In the genomic region with DNA sequence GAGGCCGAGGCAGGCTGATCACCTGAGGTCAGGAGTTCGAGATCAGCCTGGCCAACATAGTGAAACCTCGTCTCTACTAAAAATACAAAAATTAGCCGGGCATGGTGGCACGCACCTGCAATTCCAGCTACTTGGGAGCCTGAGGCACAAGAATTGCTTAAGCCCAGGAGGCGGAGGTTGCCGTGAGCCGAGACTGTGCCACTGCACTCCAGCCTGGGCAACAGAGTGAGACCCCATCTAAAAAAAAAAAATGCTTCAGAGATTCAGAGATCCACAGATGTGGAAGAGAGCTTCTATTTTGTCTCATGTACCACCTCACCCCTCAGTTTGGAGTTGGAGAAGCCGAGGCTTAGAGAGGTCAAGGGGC, we compare ENCODE assay signal across 7 cellular contexts. TPM values are rescaled to one million over a fixed set of nuclear protein-coding genes. Genes with fewer than 3 reads are reported as not detected.
DNase-seq lines count a peak whose midpoint lies in the region; ATAC-seq, FAIRE-seq and TF ChIP-seq lines count a peak whose summit lies in the region.
"Not testable (repeated sequence)": the region's sequence is repeated elsewhere in the genome, so short reads cannot be mapped to it uniquely, and the experiment has no call there.
"Had no signal": no experiment of that assay in that cellular context is flagged by ENCODE, and none has a peak within 500 bp of the region (broad histone marks: within the 10 kb centered on the region; RNA-seq: fewer than 3 reads in every experiment).

No MANE protein-coding gene starts in this region.

- H3K4me1 Mint-ChIP-seq in activated CD8-positive, alpha-beta T cell treated with anti-CD3 and anti-CD28 coated beads for 36 hours (ENCODE audit: low read depth), result peaks cover 48% of the 10 kb centered on the region

- not testable (repeated sequence) for FAIRE-seq in HepG2 (lab: Jason Lieb, UNC)

- H3K9me3 ChIP-seq in HepG2 (ENCODE audit: low read length), result not testable (repeated sequence)

- WGBS in HepG2 (ENCODE audit: low lambda C conversion rate), result 39% methylated on average over 2 of the region's 9 CpGs

- not testable (repeated sequence) for H3K27ac ChIP-seq in ACC112 (ENCODE audit: low read depth, low read length); HepG2 (ENCODE audit: extremely low read length, insufficient read depth, low read length)
- H3K27ac ChIP-seq in cingulate gyrus (ENCODE audit: low read depth, low read length), result peak overlapping the region; percentile 75

- not testable (repeated sequence) for H2AFZ ChIP-seq in ACC112 (ENCODE audit: low read length, unreplicated experiment)
- H2AFZ ChIP-seq in HepG2 (ENCODE audit: low read length), result peak overlapping the region; percentile 84

- H3K9me3 Mint-ChIP-seq in activated CD8-positive, alpha-beta T cell treated with anti-CD3 and anti-CD28 coated beads for 36 hours, result not testable (repeated sequence)

- peaks cover 19% of the 10 kb centered on the region for H3K36me3 Mint-ChIP-seq in activated CD8-positive, alpha-beta T cell treated with anti-CD3 and anti-CD28 coated beads for 36 hours (ENCODE audit: low read depth)

- DNase-seq in Jurkat, Clone E6-1 (ENCODE audit: low read depth, low spot score); HepG2 (ENCODE audit: low spot score); skeletal muscle cell (ENCODE audit: low read depth): not testable (repeated sequence)
- DNase-seq in activated CD8-positive, alpha-beta T cell treated with anti-CD3 and anti-CD28 coated beads for 36 hours, result peak; percentile 48

- not testable (repeated sequence) for H3K36me3 ChIP-seq in ACC112 (ENCODE audit: insufficient read depth, low read length); HepG2 (replicated peaks in 1 of 2; ENCODE audit: control insufficient read depth in 1 of 2, insufficient read depth in 2 of 2, low read length in 2 of 2)

- ATAC-seq in activated CD8-positive, alpha-beta T cell treated with anti-CD3 and anti-CD28 coated beads for 36 hours; HepG2: not testable (repeated sequence)

- not testable (repeated sequence) for TF ChIP-seq CTCF in activated CD8-positive, alpha-beta T cell treated with anti-CD3 and anti-CD28 coated beads for 36 hours (IDR thresholded peaks at IDR 0.05); HepG2 (CRISPR knock-in tag; IDR thresholded peaks at IDR 0.05)

- not testable (repeated sequence) for TF ChIP-seq EP300 in HepG2 (IDR thresholded peaks at IDR 0.05; ENCODE audit: low read depth in 2 of 2, low read length in 2 of 2); HepG2 (CRISPR knock-in tag; IDR thresholded peaks at IDR 0.05; ENCODE audit: borderline replicate concordance)

- peak overlapping the region; percentile 92 for H3K27ac Mint-ChIP-seq in activated CD8-positive, alpha-beta T cell treated with anti-CD3 and anti-CD28 coated beads for 36 hours

- not testable (repeated sequence) for TF ChIP-seq RAD21 in HepG2 (CRISPR knock-in tag; IDR thresholded peaks at IDR 0.05)

- not testable (repeated sequence) for H3K79me2 ChIP-seq in ACC112 (ENCODE audit: control insufficient read depth, insufficient read depth, low read length, unreplicated experiment); HepG2 (ENCODE audit: insufficient read depth, low read length)

- H3K4me3 ChIP-seq in ACC112 (ENCODE audit: low read depth, low read length), result peak overlapping the region; percentile 87
- H3K4me3 ChIP-seq in Jurkat, Clone E6-1 (ENCODE audit: low read length), result peak overlapping the region; percentile 62
- H3K4me3 ChIP-seq in HepG2 (replicated peaks in 1 of 3; ENCODE audit: insufficient read depth in 1 of 3, low read depth in 2 of 3, low read length in 3 of 3), result peak overlapping the region; percentile 78 to 99 (median 78)
- peak overlapping the region; percentile 68 for H3K4me3 ChIP-seq in skeletal muscle cell (ENCODE audit: low read depth, low read length)

- peak overlapping the region; percentile 89 for H3K4me3 Mint-ChIP-seq in activated CD8-positive, alpha-beta T cell treated with anti-CD3 and anti-CD28 coated beads for 36 hours

- intact Hi-C loops in activated CD8-positive, alpha-beta T cell treated with anti-CD3 and anti-CD28 coated beads for 36 hours (cut with micrococcal nuclease); HepG2 (cut with micrococcal nuclease; ENCODE audit: unreplicated experiment): not testable (repeated sequence)

- H3K27me3 Mint-ChIP-seq in activated CD8-positive, alpha-beta T cell treated with anti-CD3 and anti-CD28 coated beads for 36 hours, result not testable (repeated sequence)

- not testable (repeated sequence) for H3K27me3 ChIP-seq in ACC112 (ENCODE audit: insufficient read depth, low read length); HepG2 (ENCODE audit: control insufficient read depth in 1 of 2, insufficient read depth in 2 of 2, low read length in 2 of 2)

- TF ChIP-seq POLR2A in HepG2 (IDR thresholded peaks at IDR 0.05; ENCODE audit: insufficient read depth in 1 of 2, low read depth in 2 of 2, low read length in 2 of 2), result not testable (repeated sequence)

- CTCF ChIA-PET in activated CD8-positive, alpha-beta T cell treated with anti-CD3 and anti-CD28 coated beads for 36 hours (lab: Charles Lee), result interaction anchor here (0.7 to 5.3 kb wide), 16 partner anchors 10 to 248 kb away, joined by 3 to 33 read pairs (median 6); partner anchors contain the start of genes ALDH16A1, PIH1D1 and RCN3
- CTCF ChIA-PET in HepG2 (lab: Yijun Ruan, JAX; ENCODE audit: low intra/inter-chr PET ratio, low total read pairs), result interaction anchor here (1.7 to 2.1 kb wide), 2 partner anchors 73 to 97 kb away, joined by 9 to 12 read pairs; no protein-coding TSS in a partner anchor

- POLR2A ChIA-PET in activated CD8-positive, alpha-beta T cell treated with anti-CD3 and anti-CD28 coated beads for 36 hours (lab: Charles Lee), result interaction anchor here (0.7 to 6.3 kb wide), 9 partner anchors 11 to 84 kb away, joined by 3 to 63 read pairs (median 5); partner anchors contain the start of genes ALDH16A1, PIH1D1 and RPL13A
- POLR2A ChIA-PET in HepG2 (lab: Yijun Ruan, JAX), result interaction anchor here (1.4 to 2.2 kb wide), 3 partner anchors 20 to 22 kb away, joined by 7 to 12 read pairs (median 8); partner anchors contain the start of genes ALDH16A1 and PIH1D1

- H4K20me1 ChIP-seq in HepG2 (ENCODE audit: insufficient read depth, low read length), result not testable (repeated sequence)

- H3K4me2 ChIP-seq in HepG2 (ENCODE audit: low read depth, low read length), result peak overlapping the region; percentile 99

- not testable (repeated sequence) for BruUV-seq in HepG2 (replicated peaks; lab: Mats Ljungman, UMichigan)

- H3K9ac ChIP-seq in HepG2 (ENCODE audit: insufficient read depth, low read depth, low read length), result peak overlapping the region; percentile 63

- not testable (repeated sequence) for H3K4me1 ChIP-seq in ACC112 (ENCODE audit: control insufficient read depth, insufficient read depth, low read length, unreplicated experiment)
- peaks cover 34% of the 10 kb centered on the region for H3K4me1 ChIP-seq in HepG2 (ENCODE audit: insufficient read depth, low read length)

- in situ Hi-C loops in HepG2 (cut with HindIII; ENCODE audit: extremely low pct_ligation_motif_present, low pct_unique_long_range_greater_than_20kb), result not testable (repeated sequence)

RNA-seq across cellular contexts. Expression of gene FLT3LG, which starts 0.5 kb away (rescaled TPM):
- 14.7 TPM for polyA plus RNA-seq in Jurkat, Clone E6-1 (2012; ENCODE audit: insufficient read depth, insufficient read length)
- 10 to 100 TPM; 57.7 to 61.2 TPM for total RNA-seq in activated CD8-positive, alpha-beta T cell treated with anti-CD3 and anti-CD28 coated beads for 36 hours
- total RNA-seq in HepG2 (2016; rRNA removed; fragmentation: Illumina TruSeq; extraction: Trizol), result 0.58 and 1.5 TPM in 2 replicates
- 2.3 and 2.9 TPM in 2 replicates for total RNA-seq in HepG2 (2016; cell fraction: cytosol; rRNA removed; fragmentation: Illumina TruSeq; extraction: Trizol; ENCODE audit: low read depth)
- total RNA-seq in HepG2 (2016; cell fraction: insoluble cytoplasmic fraction; rRNA removed; fragmentation: Illumina TruSeq; extraction: Trizol), result 0.67 and 1.4 TPM in 2 replicates
- 2.2 and 2.3 TPM in 2 replicates for total RNA-seq in HepG2 (2016; cell fraction: membrane; rRNA removed; fragmentation: Illumina TruSeq; extraction: Trizol)
- total RNA-seq in HepG2 (2016; cell fraction: nucleus; rRNA removed; fragmentation: Illumina TruSeq; extraction: Trizol), result 1.3 and 2.9 TPM in 2 replicates
- 2.6 and 3.0 TPM in 2 replicates for polyA plus RNA-seq in HepG2 (2011; rRNA removed)
- polyA plus RNA-seq in HepG2 (2011; cell fraction: cytosol; rRNA removed), result 1.1 and 1.7 TPM in 2 replicates
- polyA plus RNA-seq in HepG2 (2011; cell fraction: nucleus; rRNA removed), result 5.2 and 6.9 TPM in 2 replicates
- 2.0 and 4.6 TPM in 2 replicates for polyA plus RNA-seq in HepG2 (2012)
- polyA plus RNA-seq in HepG2 (2016; cell fraction: cytosol; fragmentation: Illumina TruSeq; extraction: Trizol; ENCODE audit: low read depth), result 4.2 and 4.4 TPM in 2 replicates
- 2.3 and 2.4 TPM in 2 replicates for polyA plus RNA-seq in HepG2 (2016; cell fraction: insoluble cytoplasmic fraction; fragmentation: Illumina TruSeq; extraction: Trizol; ENCODE audit: low read depth)
- polyA plus RNA-seq in HepG2 (2016; cell fraction: membrane; fragmentation: Illumina TruSeq; extraction: Trizol; ENCODE audit: low read depth), result 2.5 and 3.6 TPM in 2 replicates
- 7.4 and 8.8 TPM in 2 replicates for polyA plus RNA-seq in HepG2 (2016; cell fraction: nucleus; fragmentation: Illumina TruSeq; extraction: Trizol; ENCODE audit: insufficient read depth, low read depth)
- polyA minus RNA-seq in HepG2 (2011; rRNA and poly(A)+ RNA removed; ENCODE audit: low replicate concordance), result 1.2 and 1.7 TPM in 2 replicates
- polyA minus RNA-seq in HepG2 (2011; cell fraction: cytosol; rRNA and poly(A)+ RNA removed), result 0.79 and 2.5 TPM in 2 replicates
- 0.90 and 1.1 TPM in 2 replicates for polyA minus RNA-seq in HepG2 (2011; cell fraction: nucleus; rRNA and poly(A)+ RNA removed)
- total RNA-seq: G401 had no signal

RNA-seq across cellular contexts. Expression of gene RPL13A, which starts 13.9 kb away (rescaled TPM):
- polyA plus RNA-seq in Jurkat, Clone E6-1 (2012; ENCODE audit: insufficient read depth, insufficient read length), result 3,715 TPM
- total RNA-seq in activated CD8-positive, alpha-beta T cell treated with anti-CD3 and anti-CD28 coated beads for 36 hours, result 1,000 to 10,000 TPM; 4,285 to 4,329 TPM
- 2,601 and 3,137 TPM in 2 replicates for total RNA-seq in HepG2 (2016; rRNA removed; fragmentation: Illumina TruSeq; extraction: Trizol)
- total RNA-seq in HepG2 (2016; cell fraction: cytosol; rRNA removed; fragmentation: Illumina TruSeq; extraction: Trizol; ENCODE audit: low read depth), result 4,258 and 4,636 TPM in 2 replicates
- 2,656 and 3,295 TPM in 2 replicates for total RNA-seq in HepG2 (2016; cell fraction: insoluble cytoplasmic fraction; rRNA removed; fragmentation: Illumina TruSeq; extraction: Trizol)
- 7,013 and 7,095 TPM in 2 replicates for total RNA-seq in HepG2 (2016; cell fraction: membrane; rRNA removed; fragmentation: Illumina TruSeq; extraction: Trizol)
- 1,096 and 1,183 TPM in 2 replicates for total RNA-seq in HepG2 (2016; cell fraction: nucleus; rRNA removed; fragmentation: Illumina TruSeq; extraction: Trizol)
- 3,407 and 3,954 TPM in 2 replicates for polyA plus RNA-seq in HepG2 (2011; rRNA removed)
- polyA plus RNA-seq in HepG2 (2011; cell fraction: cytosol; rRNA removed), result 2,986 and 5,309 TPM in 2 replicates
- 2,708 and 2,782 TPM in 2 replicates for polyA plus RNA-seq in HepG2 (2011; cell fraction: nucleus; rRNA removed)
- polyA plus RNA-seq in HepG2 (2012), result 2,954 and 4,264 TPM in 2 replicates
- polyA plus RNA-seq in HepG2 (2016; cell fraction: cytosol; fragmentation: Illumina TruSeq; extraction: Trizol; ENCODE audit: low read depth), result 5,376 and 5,987 TPM in 2 replicates
- 3,762 and 3,802 TPM in 2 replicates for polyA plus RNA-seq in HepG2 (2016; cell fraction: insoluble cytoplasmic fraction; fragmentation: Illumina TruSeq; extraction: Trizol; ENCODE audit: low read depth)
- 7,707 and 8,057 TPM in 2 replicates for polyA plus RNA-seq in HepG2 (2016; cell fraction: membrane; fragmentation: Illumina TruSeq; extraction: Trizol; ENCODE audit: low read depth)
- polyA plus RNA-seq in HepG2 (2016; cell fraction: nucleus; fragmentation: Illumina TruSeq; extraction: Trizol; ENCODE audit: insufficient read depth, low read depth), result 2,294 and 2,333 TPM in 2 replicates
- 2,394 and 2,613 TPM in 2 replicates for polyA minus RNA-seq in HepG2 (2011; rRNA and poly(A)+ RNA removed; ENCODE audit: low replicate concordance)
- polyA minus RNA-seq in HepG2 (2011; cell fraction: cytosol; rRNA and poly(A)+ RNA removed), result 898 and 937 TPM in 2 replicates
- 1,540 and 1,647 TPM in 2 replicates for polyA minus RNA-seq in HepG2 (2011; cell fraction: nucleus; rRNA and poly(A)+ RNA removed)

RNA-seq across cellular contexts. Expression of gene ALDH16A1, which starts 20.5 kb away (rescaled TPM):
- polyA plus RNA-seq in Jurkat, Clone E6-1 (2012; ENCODE audit: insufficient read depth, insufficient read length), result 27.4 TPM
- 10 to 100 TPM; 24.6 to 24.8 TPM for total RNA-seq in activated CD8-positive, alpha-beta T cell treated with anti-CD3 and anti-CD28 coated beads for 36 hours
- 29.6 and 34.9 TPM in 2 replicates for total RNA-seq in HepG2 (2016; rRNA removed; fragmentation: Illumina TruSeq; extraction: Trizol)
- total RNA-seq in HepG2 (2016; cell fraction: cytosol; rRNA removed; fragmentation: Illumina TruSeq; extraction: Trizol; ENCODE audit: low read depth), result 2.5 and 3.4 TPM in 2 replicates
- 27.6 and 38.2 TPM in 2 replicates for total RNA-seq in HepG2 (2016; cell fraction: insoluble cytoplasmic fraction; rRNA removed; fragmentation: Illumina TruSeq; extraction: Trizol)
- 6.3 and 7.8 TPM in 2 replicates for total RNA-seq in HepG2 (2016; cell fraction: membrane; rRNA removed; fragmentation: Illumina TruSeq; extraction: Trizol)
- 15.0 and 23.1 TPM in 2 replicates for total RNA-seq in HepG2 (2016; cell fraction: nucleus; rRNA removed; fragmentation: Illumina TruSeq; extraction: Trizol)
- polyA plus RNA-seq in HepG2 (2011; rRNA removed), result 8.4 and 9.2 TPM in 2 replicates
- polyA plus RNA-seq in HepG2 (2011; cell fraction: cytosol; rRNA removed), result 6.8 and 16.2 TPM in 2 replicates
- polyA plus RNA-seq in HepG2 (2011; cell fraction: nucleus; rRNA removed), result 31.7 and 40.0 TPM in 2 replicates
- 7.6 and 9.2 TPM in 2 replicates for polyA plus RNA-seq in HepG2 (2012)
- 1.7 and 2.8 TPM in 2 replicates for polyA plus RNA-seq in HepG2 (2016; cell fraction: cytosol; fragmentation: Illumina TruSeq; extraction: Trizol; ENCODE audit: low read depth)
- 25.4 and 29.9 TPM in 2 replicates for polyA plus RNA-seq in HepG2 (2016; cell fraction: insoluble cytoplasmic fraction; fragmentation: Illumina TruSeq; extraction: Trizol; ENCODE audit: low read depth)
- polyA plus RNA-seq in HepG2 (2016; cell fraction: membrane; fragmentation: Illumina TruSeq; extraction: Trizol; ENCODE audit: low read depth), result 3.2 and 4.3 TPM in 2 replicates
- polyA plus RNA-seq in HepG2 (2016; cell fraction: nucleus; fragmentation: Illumina TruSeq; extraction: Trizol; ENCODE audit: insufficient read depth, low read depth), result 40.8 and 41.9 TPM in 2 replicates
- 16.3 and 53.3 TPM in 2 replicates for polyA minus RNA-seq in HepG2 (2011; rRNA and poly(A)+ RNA removed; ENCODE audit: low replicate concordance)
- polyA minus RNA-seq in HepG2 (2011; cell fraction: cytosol; rRNA and poly(A)+ RNA removed), result 13.7 and 17.8 TPM in 2 replicates
- 3.6 and 4.4 TPM in 2 replicates for polyA minus RNA-seq in HepG2 (2011; cell fraction: nucleus; rRNA and poly(A)+ RNA removed)

RNA-seq across cellular contexts. Expression of gene PIH1D1, which starts 21.9 kb away (rescaled TPM):
- 133 TPM for polyA plus RNA-seq in Jurkat, Clone E6-1 (2012; ENCODE audit: insufficient read depth, insufficient read length)
- total RNA-seq in activated CD8-positive, alpha-beta T cell treated with anti-CD3 and anti-CD28 coated beads for 36 hours, result 100 to 1,000 TPM; 124 to 126 TPM
- 94.9 and 110 TPM in 2 replicates for total RNA-seq in HepG2 (2016; rRNA removed; fragmentation: Illumina TruSeq; extraction: Trizol)
- 60.4 and 74.8 TPM in 2 replicates for total RNA-seq in HepG2 (2016; cell fraction: cytosol; rRNA removed; fragmentation: Illumina TruSeq; extraction: Trizol; ENCODE audit: low read depth)
- total RNA-seq in HepG2 (2016; cell fraction: insoluble cytoplasmic fraction; rRNA removed; fragmentation: Illumina TruSeq; extraction: Trizol), result 105 and 114 TPM in 2 replicates
- total RNA-seq in HepG2 (2016; cell fraction: membrane; rRNA removed; fragmentation: Illumina TruSeq; extraction: Trizol), result 77.7 and 93.8 TPM in 2 replicates
- total RNA-seq in HepG2 (2016; cell fraction: nucleus; rRNA removed; fragmentation: Illumina TruSeq; extraction: Trizol), result 75.2 and 89.0 TPM in 2 replicates
- 126 and 137 TPM in 2 replicates for polyA plus RNA-seq in HepG2 (2011; rRNA removed)
- polyA plus RNA-seq in HepG2 (2011; cell fraction: cytosol; rRNA removed), result 117 and 150 TPM in 2 replicates
- polyA plus RNA-seq in HepG2 (2011; cell fraction: nucleus; rRNA removed), result 281 and 313 TPM in 2 replicates
- polyA plus RNA-seq in HepG2 (2012), result 108 and 121 TPM in 2 replicates
- polyA plus RNA-seq in HepG2 (2016; cell fraction: cytosol; fragmentation: Illumina TruSeq; extraction: Trizol; ENCODE audit: low read depth), result 33.5 and 45.1 TPM in 2 replicates
- 86.6 and 90.0 TPM in 2 replicates for polyA plus RNA-seq in HepG2 (2016; cell fraction: insoluble cytoplasmic fraction; fragmentation: Illumina TruSeq; extraction: Trizol; ENCODE audit: low read depth)
- polyA plus RNA-seq in HepG2 (2016; cell fraction: membrane; fragmentation: Illumina TruSeq; extraction: Trizol; ENCODE audit: low read depth), result 42.8 and 56.0 TPM in 2 replicates
- polyA plus RNA-seq in HepG2 (2016; cell fraction: nucleus; fragmentation: Illumina TruSeq; extraction: Trizol; ENCODE audit: insufficient read depth, low read depth), result 175 and 195 TPM in 2 replicates
- 83.0 and 106 TPM in 2 replicates for polyA minus RNA-seq in HepG2 (2011; rRNA and poly(A)+ RNA removed; ENCODE audit: low replicate concordance)
- 40.9 and 42.6 TPM in 2 replicates for polyA minus RNA-seq in HepG2 (2011; cell fraction: cytosol; rRNA and poly(A)+ RNA removed)
- polyA minus RNA-seq in HepG2 (2011; cell fraction: nucleus; rRNA and poly(A)+ RNA removed), result 50.9 and 63.0 TPM in 2 replicates

RNA-seq across cellular contexts. Expression of gene RPS11, which starts 22.8 kb away (rescaled TPM):
- 3,956 TPM for polyA plus RNA-seq in Jurkat, Clone E6-1 (2012; ENCODE audit: insufficient read depth, insufficient read length)
- 1,000 to 10,000 TPM; 3,251 to 3,427 TPM for total RNA-seq in activated CD8-positive, alpha-beta T cell treated with anti-CD3 and anti-CD28 coated beads for 36 hours
- 2,345 and 2,734 TPM in 2 replicates for total RNA-seq in HepG2 (2016; rRNA removed; fragmentation: Illumina TruSeq; extraction: Trizol)
- 3,922 and 3,962 TPM in 2 replicates for total RNA-seq in HepG2 (2016; cell fraction: cytosol; rRNA removed; fragmentation: Illumina TruSeq; extraction: Trizol; ENCODE audit: low read depth)
- total RNA-seq in HepG2 (2016; cell fraction: insoluble cytoplasmic fraction; rRNA removed; fragmentation: Illumina TruSeq; extraction: Trizol), result 2,320 and 2,893 TPM in 2 replicates
- 5,292 and 5,634 TPM in 2 replicates for total RNA-seq in HepG2 (2016; cell fraction: membrane; rRNA removed; fragmentation: Illumina TruSeq; extraction: Trizol)
- 817 and 896 TPM in 2 replicates for total RNA-seq in HepG2 (2016; cell fraction: nucleus; rRNA removed; fragmentation: Illumina TruSeq; extraction: Trizol)
- polyA plus RNA-seq in HepG2 (2011; rRNA removed), result 2,839 and 2,896 TPM in 2 replicates
- polyA plus RNA-seq in HepG2 (2011; cell fraction: cytosol; rRNA removed), result 6,087 and 6,094 TPM in 2 replicates
- 1,822 and 1,919 TPM in 2 replicates for polyA plus RNA-seq in HepG2 (2011; cell fraction: nucleus; rRNA removed)
- 3,444 and 3,595 TPM in 2 replicates for polyA plus RNA-seq in HepG2 (2012)
- 4,821 and 5,462 TPM in 2 replicates for polyA plus RNA-seq in HepG2 (2016; cell fraction: cytosol; fragmentation: Illumina TruSeq; extraction: Trizol; ENCODE audit: low read depth)
- 3,269 and 3,282 TPM in 2 replicates for polyA plus RNA-seq in HepG2 (2016; cell fraction: insoluble cytoplasmic fraction; fragmentation: Illumina TruSeq; extraction: Trizol; ENCODE audit: low read depth)
- polyA plus RNA-seq in HepG2 (2016; cell fraction: membrane; fragmentation: Illumina TruSeq; extraction: Trizol; ENCODE audit: low read depth), result 6,240 and 6,461 TPM in 2 replicates
- polyA plus RNA-seq in HepG2 (2016; cell fraction: nucleus; fragmentation: Illumina TruSeq; extraction: Trizol; ENCODE audit: insufficient read depth, low read depth), result 1,822 and 1,918 TPM in 2 replicates
- 1,415 and 1,765 TPM in 2 replicates for polyA minus RNA-seq in HepG2 (2011; rRNA and poly(A)+ RNA removed; ENCODE audit: low replicate concordance)
- polyA minus RNA-seq in HepG2 (2011; cell fraction: cytosol; rRNA and poly(A)+ RNA removed), result 470 and 550 TPM in 2 replicates
- polyA minus RNA-seq in HepG2 (2011; cell fraction: nucleus; rRNA and poly(A)+ RNA removed), result 202 and 266 TPM in 2 replicates

Comparison
In these comparisons a context has a peak if more than half of its experiments do, and no peak if none do; other contexts are left out.
1. RNA of gene FLT3LG, which starts 0.5 kb away (total RNA-seq): 57.7 to 61.2 TPM in activated CD8-positive, alpha-beta T cell treated with anti-CD3 and anti-CD28 coated beads for 36 hours; 0.58 to 2.9 TPM in HepG2; every median in the first group is over 10 times any median in the second.
2. Peak in every context shown above with its lines, with median percentiles within 50 percentile points of each other: H3K4me3 ChIP-seq.